28 cellular contexts compared by ENCODE assay signal in genomic region chrX:86044210-86044609, GRCh38. TPM values are rescaled to one million over a fixed set of nuclear protein-coding genes. Genes with fewer than 3 reads are reported as not detected.
DNase-seq lines count a peak whose midpoint lies in the region; ATAC-seq, FAIRE-seq and TF ChIP-seq lines count a peak whose summit lies in the region.
"Had no signal": no experiment of that assay in that cellular context is flagged by ENCODE, and none has a peak within 500 bp of the region (broad histone marks: within the 10 kb centered on the region; RNA-seq: fewer than 3 reads in every experiment).

No MANE protein-coding gene starts in this region.

- in situ Hi-C loops in HepG2 (cut with HindIII; ENCODE audit: extremely low pct_ligation_motif_present, low pct_unique_long_range_greater_than_20kb) (no loop called here), IMR-90 (cut with MboI; ENCODE audit: low sequenced_read_pairs) (no loop called here)

- H3K4me3 ChIP-seq in HepG2 (replicated peaks in 1 of 3; ENCODE audit: insufficient read depth in 1 of 3, low read depth in 2 of 3, low read length in 3 of 3) (no peak overlapping the region), right lobe of liver (no peak overlapping the region), IMR-90 (ENCODE audit: insufficient read depth, low read depth, low read length) (no peak overlapping the region), astrocyte (ENCODE audit: insufficient read depth, low read depth, low read length) (no peak overlapping the region)
- H3K4me3 ChIP-seq: BLaER1, GM12878 had no signal

- peaks cover 2% of the 10 kb centered on the region; the same call in 1 of the 2 replicates for H3K9me1 ChIP-seq in IMR-90 (ENCODE audit: insufficient read depth, low read length)

- H2BK15ac ChIP-seq in IMR-90 (ENCODE audit: low read depth, low read length) = no peak overlapping the region

- no peak overlapping the region for H3K18ac ChIP-seq in IMR-90 (ENCODE audit: low read depth, low read length)

- H4K8ac ChIP-seq in IMR-90 (ENCODE audit: low read depth in 2 of 2, low read length in 2 of 2) = no peak overlapping the region

- no peak for TF ChIP-seq RAD21 in HepG2 (CRISPR knock-in tag; IDR thresholded peaks at IDR 0.05)
- TF ChIP-seq RAD21 in IMR-90 (IDR thresholded peaks at IDR 0.05; ENCODE audit: low read length) = no peak

- no peak for FAIRE-seq in HepG2 (lab: Jason Lieb, UNC)
- FAIRE-seq in astrocyte (lab: Jason Lieb, UNC) = peak; percentile 64
- FAIRE-seq: GM12878, GM12892, GM18507 had no signal

- DNase-seq in HepG2 (ENCODE audit: low spot score) (no peak), right lobe of liver (no peak), IMR-90 (no peak), astrocyte (ENCODE audit: low read depth) (no peak), neural crest cell (ENCODE audit: low read depth, low spot score) (no peak), NCI-H187 (lab: John Stamatoyannopoulos, UW) (no peak), dedifferentiated amniotic fluid mesenchymal stem cell (ENCODE audit: extremely low spot score) (no peak)
- DNase-seq: 8988T; ACHN; BE2C; C1 segment of cervical spinal cord; CD4-positive, alpha-beta memory T cell; CD4-positive, CD25-positive, alpha-beta regulatory T cell; CD8-positive, alpha-beta memory T cell; COR-L47; DMS 273 treated with DMSO at 0.1 percent for 48 hours; DMS153; DMS53; DMS79; DND-41; EL; GDM1 had no signal

- intact Hi-C loops in HepG2 (cut with micrococcal nuclease; ENCODE audit: unreplicated experiment) (loop anchor here (5.0 kb wide), 1 partner anchor 42 kb away; no protein-coding TSS in a partner anchor), right lobe of liver (cut with DNase I) (no loop called here), IMR-90 (cut with micrococcal nuclease) (no loop called here)

- TF ChIP-seq POLR2A in HepG2 (IDR thresholded peaks at IDR 0.05; ENCODE audit: insufficient read depth in 1 of 2, low read depth in 2 of 2, low read length in 2 of 2) (no peak), right lobe of liver (IDR thresholded peaks at IDR 0.05) (no peak), IMR-90 (IDR thresholded peaks at IDR 0.05; ENCODE audit: low read depth, low read length) (no peak)

- H3K4me1 ChIP-seq in HepG2 (ENCODE audit: insufficient read depth, low read length) (peaks cover 32% of the 10 kb centered on the region), right lobe of liver (peaks cover 0 to 10% (median 0%) of the 10 kb centered on the region in 4 donors), IMR-90 (ENCODE audit: control insufficient read depth, insufficient read depth, low read length) (no peaks in the 10 kb centered on the region), astrocyte (ENCODE audit: insufficient read depth, low read length) (peaks cover 8% of the 10 kb centered on the region)
- H3K4me1 ChIP-seq: BE2C had no signal

- no peak overlapping the region for H3K27ac ChIP-seq in HepG2 (ENCODE audit: extremely low read length, insufficient read depth, low read length)
- no peak overlapping the region for H3K27ac ChIP-seq in right lobe of liver
- no peak overlapping the region for H3K27ac ChIP-seq in IMR-90 (ENCODE audit: insufficient read depth, low read length)
- no peak overlapping the region for H3K27ac ChIP-seq in astrocyte (ENCODE audit: low read depth, low read length)
- H3K27ac ChIP-seq: BLaER1 had no signal

- ATAC-seq in HepG2 (no peak), right lobe of liver (no peak), IMR-90 (ENCODE audit: low read depth) (no peak), GM21528 (IDR thresholded peaks at IDR 0.05; ENCODE audit: low FRiP score, unreplicated experiment) (no peak)
- ATAC-seq: GM12878 had no signal

- dilution Hi-C loops in IMR-90 (cut with HindIII; ENCODE audit: low sequenced_read_pairs, unreplicated experiment) = no loop called here

- H3K9me3 ChIP-seq in HepG2 (ENCODE audit: low read length) = no peaks in the 10 kb centered on the region
- no peaks in the 10 kb centered on the region for H3K9me3 ChIP-seq in right lobe of liver
- H3K9me3 ChIP-seq in IMR-90 (ENCODE audit: control insufficient read depth, insufficient read depth, low read length) = no peaks in the 10 kb centered on the region
- H3K9me3 ChIP-seq in astrocyte (ENCODE audit: insufficient read depth, low read depth, low read length) = no peaks in the 10 kb centered on the region
- H3K9me3 ChIP-seq: BE2C had no signal

- peaks cover 0 to 9% of the 10 kb centered on the region in 2 experiments; a peak in 2 of 4 replicates for H3K79me1 ChIP-seq in IMR-90 (ENCODE audit: low read depth in 1 of 2, low read length in 2 of 2)

- H2AK5ac ChIP-seq in IMR-90 (ENCODE audit: low read depth, low read length) = no peak overlapping the region

- H3K14ac ChIP-seq in IMR-90 (replicated peaks; ENCODE audit: low read depth, low read length) = no peak overlapping the region

- H3K4me3 Mint-ChIP-seq in astrocyte (ENCODE audit: unreplicated experiment) (no peak overlapping the region), neural crest cell (peak overlapping the region; percentile 11)
- H3K4me3 Mint-ChIP-seq: CD14-positive monocyte had no signal

- H2BK120ac ChIP-seq in IMR-90 (ENCODE audit: low read depth, low read length) = no peak overlapping the region

- peaks cover 74% of the 10 kb centered on the region for H3K79me2 ChIP-seq in HepG2 (ENCODE audit: insufficient read depth, low read length)
- H3K79me2 ChIP-seq in astrocyte (ENCODE audit: insufficient read depth, low read length) = peaks cover 77% of the 10 kb centered on the region

- H2AFZ ChIP-seq in HepG2 (ENCODE audit: low read length) = no peak overlapping the region
- H2AFZ ChIP-seq in IMR-90 (replicated peaks; ENCODE audit: low read length, poor library complexity) = no peak overlapping the region
- no peak overlapping the region for H2AFZ ChIP-seq in astrocyte (ENCODE audit: low read depth, low read length)

- H3K4ac ChIP-seq in IMR-90 (ENCODE audit: low read depth, low read length) = no peak overlapping the region

- peaks cover 2% of the 10 kb centered on the region for H3K36me3 Mint-ChIP-seq in astrocyte (ENCODE audit: low read depth, unreplicated experiment)
- H3K36me3 Mint-ChIP-seq in neural crest cell (ENCODE audit: low read depth) = peaks cover 8% of the 10 kb centered on the region
- H3K36me3 Mint-ChIP-seq: CD4-positive, CD25-positive, alpha-beta regulatory T cell had no signal

- H3K27me3 ChIP-seq in HepG2 (ENCODE audit: control insufficient read depth in 1 of 2, insufficient read depth in 2 of 2, low read length in 2 of 2) (no peaks in the 10 kb centered on the region), right lobe of liver (no peaks in the 10 kb centered on the region), IMR-90 (ENCODE audit: control insufficient read depth, insufficient read depth, low read length) (no peaks in the 10 kb centered on the region), astrocyte (ENCODE audit: insufficient read depth, low read length) (no peaks in the 10 kb centered on the region)
- H3K27me3 ChIP-seq: BE2C had no signal

- H4K5ac ChIP-seq in IMR-90 (ENCODE audit: low read depth, low read length) = no peak overlapping the region

- H3K9ac ChIP-seq in HepG2 (ENCODE audit: insufficient read depth, low read depth, low read length) = no peak overlapping the region
- no peak overlapping the region for H3K9ac ChIP-seq in IMR-90 (ENCODE audit: low read depth, low read length)
- H3K9ac ChIP-seq in astrocyte (ENCODE audit: low read length) = no peak overlapping the region
- H3K9ac ChIP-seq: BLaER1 had no signal

- no peak overlapping the region for H2AK9ac ChIP-seq in IMR-90 (replicated peaks; ENCODE audit: low read depth, low read length, poor library complexity)

- H4K20me1 ChIP-seq in HepG2 (ENCODE audit: insufficient read depth, low read length) (0 out of 2 replicates have a peak, but pooled peaks cover 4% of the 10 kb centered on the region), IMR-90 (ENCODE audit: insufficient read depth, low read length) (peaks cover 4% of the 10 kb centered on the region; the same call in 1 of the 2 replicates), astrocyte (ENCODE audit: insufficient read depth, low read length) (peaks cover 17% of the 10 kb centered on the region)

- H3K36me3 ChIP-seq in HepG2 (replicated peaks in 1 of 2; ENCODE audit: control insufficient read depth in 1 of 2, insufficient read depth in 2 of 2, low read length in 2 of 2) (no peaks in the 10 kb centered on the region), right lobe of liver (no peaks in the 10 kb centered on the region), IMR-90 (ENCODE audit: control insufficient read depth, insufficient read depth, low read length) (no peaks in the 10 kb centered on the region), astrocyte (ENCODE audit: insufficient read depth, low read length) (no peaks in the 10 kb centered on the region)
- H3K36me3 ChIP-seq: BE2C had no signal

- BruUV-seq in HepG2 (replicated peaks; lab: Mats Ljungman, UMichigan) = no TSS peak
- BruUV-seq in IMR-90 (replicated peaks; lab: Mats Ljungman, UMichigan) = no TSS peak

- TF ChIP-seq EP300 in HepG2 (IDR thresholded peaks at IDR 0.05; ENCODE audit: low read depth in 2 of 2, low read length in 2 of 2) (no peak), HepG2 (CRISPR knock-in tag; IDR thresholded peaks at IDR 0.05; ENCODE audit: borderline replicate concordance) (no peak)

- TF ChIP-seq CTCF in HepG2 (CRISPR knock-in tag; IDR thresholded peaks at IDR 0.05) (no peak), right lobe of liver (IDR thresholded peaks at IDR 0.05) (no peak), IMR-90 (conservative IDR thresholded peaks at IDR 0.05; ENCODE audit: low read depth, low read length) (no peak), astrocyte (IDR thresholded peaks at IDR 0.05; ENCODE audit: insufficient read depth, low read depth, low read length) (no peak), neural crest cell (conservative IDR thresholded peaks at IDR 0.05) (no peak)

- no peak overlapping the region for H3K23ac ChIP-seq in IMR-90 (ENCODE audit: low read depth, low read length)

- H3K27me3 Mint-ChIP-seq in astrocyte (ENCODE audit: low read depth, unreplicated experiment) (no peaks in the 10 kb centered on the region), neural crest cell (ENCODE audit: low read depth) (no peaks in the 10 kb centered on the region)
- H3K27me3 Mint-ChIP-seq: CD4-positive, alpha-beta memory T cell; CD4-positive, CD25-positive, alpha-beta regulatory T cell had no signal

- no peaks in the 10 kb centered on the region for H3K9me3 Mint-ChIP-seq in astrocyte (ENCODE audit: unreplicated experiment)
- H3K9me3 Mint-ChIP-seq in neural crest cell = peaks cover 6% of the 10 kb centered on the region
- H3K9me3 Mint-ChIP-seq: CD4-positive, alpha-beta memory T cell; CD4-positive, CD25-positive, alpha-beta regulatory T cell; CD8-positive, alpha-beta memory T cell had no signal

- no peak overlapping the region for H3K56ac ChIP-seq in IMR-90 (ENCODE audit: extremely low read depth, insufficient read depth, low read length)

- POLR2A ChIA-PET in HepG2 (lab: Yijun Ruan, JAX) (no interaction called here), IMR-90 (lab: Charles Lee; ENCODE audit: unreplicated experiment) (interaction anchor here (0.6 kb wide), 1 partner anchor 20 kb away, joined by 3 read pairs; no protein-coding TSS in a partner anchor)

- H2BK20ac ChIP-seq in IMR-90 (ENCODE audit: low read depth, low read length) = no peak overlapping the region

- no peak overlapping the region for H2BK5ac ChIP-seq in IMR-90 (ENCODE audit: low read depth, low read length, poor library complexity, severe bottlenecking)

- CTCF ChIA-PET in HepG2 (lab: Yijun Ruan, JAX; ENCODE audit: low intra/inter-chr PET ratio, low total read pairs) = no interaction called here
- CTCF ChIA-PET in IMR-90 (lab: Yijun Ruan, JAX) = no interaction called here

- no peak overlapping the region for H3K27ac Mint-ChIP-seq in astrocyte (ENCODE audit: unreplicated experiment)
- H3K27ac Mint-ChIP-seq in neural crest cell (ENCODE audit: unreplicated experiment) = no peak overlapping the region
- H3K27ac Mint-ChIP-seq: CD4-positive, alpha-beta memory T cell; CD4-positive, CD25-positive, alpha-beta regulatory T cell; CD8-positive, alpha-beta memory T cell had no signal

- H3K4me2 ChIP-seq in HepG2 (ENCODE audit: low read depth, low read length) (no peak overlapping the region), IMR-90 (ENCODE audit: low read depth, low read length) (no peak overlapping the region), astrocyte (ENCODE audit: low read length) (no peak overlapping the region)
- H3K4me2 ChIP-seq: BLaER1 had no signal

- no peaks in the 10 kb centered on the region for H3K4me1 Mint-ChIP-seq in astrocyte (ENCODE audit: low read depth, unreplicated experiment)
- peaks cover 35% of the 10 kb centered on the region for H3K4me1 Mint-ChIP-seq in neural crest cell

- no peak overlapping the region for H4K91ac ChIP-seq in IMR-90 (ENCODE audit: insufficient read depth, low read depth, low read length)

RNA-seq across cellular contexts. Expression of gene CHM, which starts 3.1 kb away (rescaled TPM):
- total RNA-seq in HepG2 (2016; rRNA removed; fragmentation: Illumina TruSeq; extraction: Trizol) = 15.1 and 19.6 TPM in 2 replicates
- total RNA-seq in HepG2 (2016; cell fraction: cytosol; rRNA removed; fragmentation: Illumina TruSeq; extraction: Trizol; ENCODE audit: low read depth) = 2.7 and 3.9 TPM in 2 replicates
- 12.1 and 20.4 TPM in 2 replicates for total RNA-seq in HepG2 (2016; cell fraction: insoluble cytoplasmic fraction; rRNA removed; fragmentation: Illumina TruSeq; extraction: Trizol)
- total RNA-seq in HepG2 (2016; cell fraction: membrane; rRNA removed; fragmentation: Illumina TruSeq; extraction: Trizol) = 5.4 and 5.5 TPM in 2 replicates
- 22.9 and 25.7 TPM in 2 replicates for total RNA-seq in HepG2 (2016; cell fraction: nucleus; rRNA removed; fragmentation: Illumina TruSeq; extraction: Trizol)
- 11.7 and 15.5 TPM in 2 replicates for polyA plus RNA-seq in HepG2 (2011; rRNA removed)
- 7.0 and 10.8 TPM in 2 replicates for polyA plus RNA-seq in HepG2 (2011; cell fraction: cytosol; rRNA removed)
- polyA plus RNA-seq in HepG2 (2011; cell fraction: nucleus; rRNA removed) = 7.2 and 7.4 TPM in 2 replicates
- polyA plus RNA-seq in HepG2 (2012) = 8.5 and 8.9 TPM in 2 replicates
- polyA plus RNA-seq in HepG2 (2016; cell fraction: cytosol; fragmentation: Illumina TruSeq; extraction: Trizol; ENCODE audit: low read depth) = 0.58 and 0.72 TPM in 2 replicates
- polyA plus RNA-seq in HepG2 (2016; cell fraction: insoluble cytoplasmic fraction; fragmentation: Illumina TruSeq; extraction: Trizol; ENCODE audit: low read depth) = 17.0 and 17.5 TPM in 2 replicates
- polyA plus RNA-seq in HepG2 (2016; cell fraction: membrane; fragmentation: Illumina TruSeq; extraction: Trizol; ENCODE audit: low read depth) = 2.7 TPM in 2 replicates
- 12.3 and 14.2 TPM in 2 replicates for polyA plus RNA-seq in HepG2 (2016; cell fraction: nucleus; fragmentation: Illumina TruSeq; extraction: Trizol; ENCODE audit: insufficient read depth, low read depth)
- 7.9 and 15.6 TPM in 2 replicates for polyA minus RNA-seq in HepG2 (2011; rRNA and poly(A)+ RNA removed; ENCODE audit: low replicate concordance)
- 8.3 and 9.7 TPM in 2 replicates for polyA minus RNA-seq in HepG2 (2011; cell fraction: cytosol; rRNA and poly(A)+ RNA removed)
- 57.7 and 68.6 TPM in 2 replicates for polyA minus RNA-seq in HepG2 (2011; cell fraction: nucleus; rRNA and poly(A)+ RNA removed)
- 10 to 100 TPM in 1 of 6 experiments, 1 to 10 TPM in 5; 8.1 to 13.6 (median 9.1) TPM for total RNA-seq in right lobe of liver
- total RNA-seq in IMR-90 (2012; rRNA removed) = 21.7 and 27.2 TPM in 2 replicates
- polyA plus RNA-seq in IMR-90 (2012; rRNA removed) = 10.2 and 11.9 TPM in 2 replicates
- polyA plus RNA-seq in IMR-90 (2012; cell fraction: cytosol; rRNA removed) = 2.5 and 2.7 TPM in 2 replicates
- 2.1 and 16.6 TPM in 2 replicates for polyA plus RNA-seq in IMR-90 (2012; cell fraction: nucleus; rRNA removed; ENCODE audit: low replicate concordance)
- total RNA-seq in astrocyte = 28.6 and 33.3 TPM in 2 replicates
- 29.4 and 33.8 TPM in 2 replicates for total RNA-seq in neural crest cell
